18 cellular contexts compared by ENCODE assay signal in genomic region chr2:156346731-156347130, GRCh38. TPM values are rescaled to one million over a fixed set of nuclear protein-coding genes. Genes with fewer than 3 reads are reported as not detected.
DNase-seq lines count a peak whose midpoint lies in the region; ATAC-seq and TF ChIP-seq lines count a peak whose summit lies in the region.
"Had no signal": no experiment of that assay in that cellular context is flagged by ENCODE, and none has a peak within 500 bp of the region (broad histone marks: within the 10 kb centered on the region; RNA-seq: fewer than 3 reads in every experiment).

No MANE protein-coding gene starts in this region.

- no peaks in the 10 kb centered on the region for H3K27me3 Mint-ChIP-seq in CD8-positive, alpha-beta T cell (ENCODE audit: low read depth)
- H3K27me3 Mint-ChIP-seq in activated naive CD8-positive, alpha-beta T cell treated with anti-CD3 and anti-CD28 coated beads, Interleukin-2, amount 50 U/mL, for 24 hours: no peaks in the 10 kb centered on the region
- no peaks in the 10 kb centered on the region for H3K27me3 Mint-ChIP-seq in osteocyte (ENCODE audit: unreplicated experiment)

- H3K4me1 Mint-ChIP-seq in CD8-positive, alpha-beta T cell (ENCODE audit: low read depth): peaks cover 17% of the 10 kb centered on the region
- H3K4me1 Mint-ChIP-seq in activated naive CD8-positive, alpha-beta T cell treated with anti-CD3 and anti-CD28 coated beads, Interleukin-2, amount 50 U/mL, for 24 hours: peaks cover 37% of the 10 kb centered on the region
- no peaks in the 10 kb centered on the region for H3K4me1 Mint-ChIP-seq in osteocyte (ENCODE audit: unreplicated experiment)

- peak overlapping the region; percentile 55 for H3K27ac Mint-ChIP-seq in CD8-positive, alpha-beta T cell
- H3K27ac Mint-ChIP-seq in activated naive CD8-positive, alpha-beta T cell treated with anti-CD3 and anti-CD28 coated beads, Interleukin-2, amount 50 U/mL, for 24 hours: peak overlapping the region; percentile 24
- H3K27ac Mint-ChIP-seq in osteocyte (ENCODE audit: unreplicated experiment): no peak overlapping the region

- no peaks in the 10 kb centered on the region for H3K9me3 Mint-ChIP-seq in CD8-positive, alpha-beta T cell
- no peaks in the 10 kb centered on the region for H3K9me3 Mint-ChIP-seq in activated naive CD8-positive, alpha-beta T cell treated with anti-CD3 and anti-CD28 coated beads, Interleukin-2, amount 50 U/mL, for 24 hours
- H3K9me3 Mint-ChIP-seq in osteocyte (ENCODE audit: unreplicated experiment): no peaks in the 10 kb centered on the region

- H3K4me3 Mint-ChIP-seq in CD8-positive, alpha-beta T cell: no peak overlapping the region
- no peak overlapping the region for H3K4me3 Mint-ChIP-seq in activated naive CD8-positive, alpha-beta T cell treated with anti-CD3 and anti-CD28 coated beads, Interleukin-2, amount 50 U/mL, for 24 hours
- H3K4me3 Mint-ChIP-seq in osteocyte (ENCODE audit: unreplicated experiment): no peak overlapping the region

- no peaks in the 10 kb centered on the region for H3K27me3 ChIP-seq in CD8-positive, alpha-beta T cell (ENCODE audit: insufficient read depth, low read length)
- no peaks in the 10 kb centered on the region for H3K27me3 ChIP-seq in colonic mucosa
- H3K27me3 ChIP-seq: BLaER1 treated with 17β-estradiol and CSF1 and Interleukin-3, amounts not matched to agents 10 nM and 100 nM; SJSA1 had no signal

- no peak overlapping the region for H3K4me3 ChIP-seq in CD8-positive, alpha-beta T cell (ENCODE audit: low read depth, low read length)
- no peak overlapping the region for H3K4me3 ChIP-seq in colonic mucosa
- H3K4me3 ChIP-seq: BLaER1 treated with 17β-estradiol and CSF1 and Interleukin-3, amounts not matched to agents 10 nM and 100 nM; SJSA1 had no signal

- peaks cover 9% of the 10 kb centered on the region for H3K4me1 ChIP-seq in CD8-positive, alpha-beta T cell (ENCODE audit: insufficient read depth, low read length)
- H3K4me1 ChIP-seq in colonic mucosa: peaks cover 4% of the 10 kb centered on the region

- no peaks in the 10 kb centered on the region for H3K36me3 ChIP-seq in CD8-positive, alpha-beta T cell (ENCODE audit: insufficient read depth, low read length)
- no peaks in the 10 kb centered on the region for H3K36me3 ChIP-seq in colonic mucosa
- H3K36me3 ChIP-seq: BLaER1 treated with 17β-estradiol and CSF1 and Interleukin-3, amounts not matched to agents 10 nM and 100 nM had no signal

- H3K9me3 ChIP-seq in CD8-positive, alpha-beta T cell (ENCODE audit: low read length): no peaks in the 10 kb centered on the region
- H3K9me3 ChIP-seq in colonic mucosa: no peaks in the 10 kb centered on the region
- H3K9me3 ChIP-seq: BLaER1 treated with 17β-estradiol and CSF1 and Interleukin-3, amounts not matched to agents 10 nM and 100 nM; SJSA1 had no signal

- no peak for TF ChIP-seq CTCF in CD8-positive, alpha-beta T cell (IDR thresholded peaks at IDR 0.05)
- TF ChIP-seq CTCF in osteocyte (IDR thresholded peaks at IDR 0.05): no peak
- TF ChIP-seq CTCF in colonic mucosa (IDR thresholded peaks at IDR 0.05): no peak

- POLR2A ChIA-PET in CD8-positive, alpha-beta T cell (lab: Charles Lee): interaction anchor here (0.6 to 1.5 kb wide), 3 partner anchors 9 to 137 kb away, joined by 3 to 5 read pairs (median 4); no protein-coding TSS in a partner anchor

- H3K36me3 Mint-ChIP-seq in CD8-positive, alpha-beta T cell: peaks cover 4% of the 10 kb centered on the region
- H3K36me3 Mint-ChIP-seq in activated naive CD8-positive, alpha-beta T cell treated with anti-CD3 and anti-CD28 coated beads, Interleukin-2, amount 50 U/mL, for 24 hours (ENCODE audit: low read depth): no peaks in the 10 kb centered on the region
- no peaks in the 10 kb centered on the region for H3K36me3 Mint-ChIP-seq in osteocyte (ENCODE audit: unreplicated experiment)

- no peak overlapping the region for H3K9ac ChIP-seq in colonic mucosa (ENCODE audit: low read depth in 2 of 2, low read length in 2 of 2)
- H3K9ac ChIP-seq: BLaER1 treated with 17β-estradiol and CSF1 and Interleukin-3, amounts not matched to agents 10 nM and 100 nM had no signal

- H3K27ac ChIP-seq in CD8-positive, alpha-beta T cell (ENCODE audit: low read depth, low read length): no peak overlapping the region
- H3K27ac ChIP-seq in colonic mucosa: no peak overlapping the region
- H3K27ac ChIP-seq: BLaER1 treated with 17β-estradiol and CSF1 and Interleukin-3, amounts not matched to agents 10 nM and 100 nM; SJSA1 had no signal

- intact Hi-C loops in CD8-positive, alpha-beta T cell (cut with DNase I, micrococcal nuclease): no loop called here
- intact Hi-C loops in colonic mucosa (cut with DNase I): loop anchor here (5.0 kb wide), 1 partner anchor 51 kb away; no protein-coding TSS in a partner anchor

- ATAC-seq in CD8-positive, alpha-beta T cell: no peak
- ATAC-seq in activated naive CD8-positive, alpha-beta T cell treated with anti-CD3 and anti-CD28 coated beads, Interleukin-2, amount 50 U/mL, for 24 hours: no peak
- ATAC-seq: Right ventricle myocardium inferior had no signal

- DNase-seq in CD8-positive, alpha-beta T cell: no peak
- DNase-seq in NCI-H146 (lab: John Stamatoyannopoulos, UW): peak; percentile 45
- DNase-seq in activated naive CD8-positive, alpha-beta T cell treated with anti-CD3 and anti-CD28 coated beads, Interleukin-2, amount 50 U/mL, for 24 hours: no peak
- DNase-seq in kidney tubule cell (ENCODE audit: low spot score): peak; percentile 52
- no peak for DNase-seq in activated CD4-positive, CD25-positive, alpha-beta regulatory T cell treated with anti-CD3 and anti-CD28 coated beads, Interleukin-2, amount 50 U/mL, for 72 hours
- no peak for DNase-seq in osteocyte (ENCODE audit: extremely low spot score, unreplicated experiment)
- DNase-seq in colonic mucosa: no peak
- DNase-seq: ACHN, EL, KBM-7, NCI-H1092, NCI-H1436, NCI-H2029, NCI-H226, NCI-H510A treated with DMSO at 0.1 percent for 48 hours had no signal

- CTCF ChIA-PET in CD8-positive, alpha-beta T cell (lab: Charles Lee): interaction anchor here (1.7 kb wide), 1 partner anchor 12 kb away, joined by 9 read pairs; no protein-coding TSS in a partner anchor

RNA-seq across cellular contexts. Expression of gene NR4A2, which starts 14.2 kb away (rescaled TPM):
- 100 to 1,000 TPM; 777 to 796 TPM for total RNA-seq in CD8-positive, alpha-beta T cell
- 1.4 and 1.8 TPM in 2 replicates for total RNA-seq in osteocyte
- total RNA-seq in colonic mucosa: 1 to 10 TPM; 2.6 to 4.7 TPM

Comparison
In these comparisons a context has a peak if more than half of its experiments do, and no peak if none do; other contexts are left out.
1. DNase-seq: peak in NCI-H146 (single experiment) and kidney tubule cell (single experiment); none in CD8-positive, alpha-beta T cell (0 of 7), activated naive CD8-positive, alpha-beta T cell treated with anti-CD3 and anti-CD28 coated beads, Interleukin-2, amount 50 U/mL, for 24 hours (single experiment), activated CD4-positive, CD25-positive, alpha-beta regulatory T cell treated with anti-CD3 and anti-CD28 coated beads, Interleukin-2, amount 50 U/mL, for 72 hours (single experiment), osteocyte (single experiment) and colonic mucosa (single experiment).
2. RNA of gene NR4A2, which starts 14.2 kb away (total RNA-seq): 777 to 796 TPM in CD8-positive, alpha-beta T cell; 2.6 to 4.7 TPM in colonic mucosa and 1.4 to 1.8 TPM in osteocyte; every median in the first group is over 100 times any median in the second.